In genomic region chr14:60815371-60815770, GRCh38 we compare ENCODE assay signal across 11 cellular contexts.
A peak's percentile ranks its signal among the peaks of the same experiment; 100 is the strongest.
DNase-seq lines count a peak whose midpoint lies in the region; ATAC-seq and TF ChIP-seq lines count a peak whose summit lies in the region.
"Had no signal": no experiment of that assay in that cellular context is flagged by ENCODE, and none has a peak within 500 bp of the region (broad histone marks: within the 10 kb centered on the region; RNA-seq: fewer than 3 reads in every experiment).

No MANE protein-coding gene starts in this region.

- H3K4me3 ChIP-seq in OCI-LY1 (ENCODE audit: low read depth, low read length, poor library complexity, severe bottlenecking) = no peak overlapping the region
- no peak overlapping the region for H3K4me3 ChIP-seq in MM.1S (ENCODE audit: low read length)
- H3K4me3 ChIP-seq: MG63, neural progenitor cell had no signal

- no peaks in the 10 kb centered on the region for H3K9me3 Mint-ChIP-seq in stimulated activated effector memory CD8-positive, alpha-beta T cell treated with anti-CD3 and anti-CD28 coated beads, Interleukin-12 subunit alpha, Interleukin-12 subunit beta, amount 100 ng/mL, for 72 hours
- H3K9me3 Mint-ChIP-seq: neural progenitor cell had no signal

- H3F3A ChIP-seq in OCI-LY1 (ENCODE audit: insufficient read depth, low read length) (peaks cover 5% of the 10 kb centered on the region; the same call in 1 of the 2 replicates), MM.1S (ENCODE audit: insufficient read depth, low read length) (no peaks in the 10 kb centered on the region)

- peak overlapping the region; percentile 56 for H3K27ac ChIP-seq in OCI-LY1 (ENCODE audit: low read depth, low read length, poor library complexity, severe bottlenecking)
- H3K27ac ChIP-seq in MM.1S (ENCODE audit: low read length) = no peak overlapping the region
- H3K27ac ChIP-seq: foreskin keratinocyte, neural progenitor cell had no signal

- DNase-seq in stimulated activated effector memory CD8-positive, alpha-beta T cell treated with anti-CD3 and anti-CD28 coated beads, Interleukin-12 subunit alpha, Interleukin-12 subunit beta, amount 100 ng/mL, for 72 hours (ENCODE audit: low spot score in 2 of 2) = no peak
- DNase-seq in nucleus accumbens (lab: John Stamatoyannopoulos, UW) = no peak
- no peak for DNase-seq in G401 (ENCODE audit: low spot score)
- no peak for DNase-seq in MM.1S
- DNase-seq: foreskin keratinocyte, MG63 had no signal

- H3K36me3 ChIP-seq in OCI-LY1 (ENCODE audit: insufficient read depth, low read length) (peaks cover 37% of the 10 kb centered on the region), MM.1S (replicated peaks; ENCODE audit: insufficient read depth, low read length) (no peaks in the 10 kb centered on the region)

- no peak overlapping the region for H3K9ac ChIP-seq in OCI-LY1 (ENCODE audit: low read length)
- no peak overlapping the region for H3K9ac ChIP-seq in MM.1S (ENCODE audit: low read length)
- H3K9ac ChIP-seq: neural progenitor cell had no signal

- H3K79me2 ChIP-seq in OCI-LY1 (ENCODE audit: insufficient read depth, low read length) (no peaks in the 10 kb centered on the region), MM.1S (ENCODE audit: low read length) (no peaks in the 10 kb centered on the region)

- H3K27ac Mint-ChIP-seq in stimulated activated effector memory CD8-positive, alpha-beta T cell treated with anti-CD3 and anti-CD28 coated beads, Interleukin-12 subunit alpha, Interleukin-12 subunit beta, amount 100 ng/mL, for 72 hours = no peak overlapping the region
- H3K27ac Mint-ChIP-seq: neural progenitor cell had no signal

- no peaks in the 10 kb centered on the region for H3K36me3 Mint-ChIP-seq in stimulated activated effector memory CD8-positive, alpha-beta T cell treated with anti-CD3 and anti-CD28 coated beads, Interleukin-12 subunit alpha, Interleukin-12 subunit beta, amount 100 ng/mL, for 72 hours

- no peak overlapping the region for H2AFZ ChIP-seq in OCI-LY1 (ENCODE audit: low read length)
- no peak overlapping the region for H2AFZ ChIP-seq in MM.1S (ENCODE audit: low read length)
- H2AFZ ChIP-seq: neural progenitor cell had no signal

- H3K4me2 ChIP-seq in OCI-LY1 (ENCODE audit: low read length) = no peak overlapping the region
- no peak overlapping the region for H3K4me2 ChIP-seq in MM.1S (ENCODE audit: low read depth, low read length)
- H3K4me2 ChIP-seq: neural progenitor cell had no signal

- H3K9me3 ChIP-seq in OCI-LY1 (ENCODE audit: low read length) (no peaks in the 10 kb centered on the region), MM.1S (replicated peaks; ENCODE audit: insufficient read depth, low read length) (no peaks in the 10 kb centered on the region)
- H3K9me3 ChIP-seq: MG63 had no signal

- H3K4me3 Mint-ChIP-seq in stimulated activated effector memory CD8-positive, alpha-beta T cell treated with anti-CD3 and anti-CD28 coated beads, Interleukin-12 subunit alpha, Interleukin-12 subunit beta, amount 100 ng/mL, for 72 hours = no peak overlapping the region
- H3K4me3 Mint-ChIP-seq: neural progenitor cell had no signal

- peaks cover 3% of the 10 kb centered on the region for H3K4me1 Mint-ChIP-seq in stimulated activated effector memory CD8-positive, alpha-beta T cell treated with anti-CD3 and anti-CD28 coated beads, Interleukin-12 subunit alpha, Interleukin-12 subunit beta, amount 100 ng/mL, for 72 hours

- no peaks in the 10 kb centered on the region for H4K20me1 ChIP-seq in OCI-LY1 (ENCODE audit: insufficient read depth, low read length)
- H4K20me1 ChIP-seq in MM.1S (ENCODE audit: insufficient read depth, low read length) = no peaks in the 10 kb centered on the region

- in situ Hi-C loops in G401 (cut with HindIII; ENCODE audit: low sequenced_read_pairs) = no loop called here

- H3K9me2 ChIP-seq in OCI-LY1 (ENCODE audit: low read depth, low read length) = no peaks in the 10 kb centered on the region
- no peaks in the 10 kb centered on the region for H3K9me2 ChIP-seq in MM.1S (replicated peaks; ENCODE audit: insufficient read depth, low read length)

- TF ChIP-seq CTCF in OCI-LY1 (IDR thresholded peaks at IDR 0.05; ENCODE audit: low read length) (no peak), MM.1S (IDR thresholded peaks at IDR 0.05; ENCODE audit: low read length) (no peak)

- H3K4me1 ChIP-seq in OCI-LY1 (ENCODE audit: insufficient read depth, low read length, severe bottlenecking) (peaks cover 21% of the 10 kb centered on the region), MM.1S (ENCODE audit: low read length) (no peaks in the 10 kb centered on the region)
- H3K4me1 ChIP-seq: neural progenitor cell had no signal

- ATAC-seq in GM18499 (IDR thresholded peaks at IDR 0.05; ENCODE audit: insufficient read depth, unreplicated experiment) (peak; percentile 93), GM21381 (IDR thresholded peaks at IDR 0.05; ENCODE audit: unreplicated experiment) (peak; percentile 97), HG03159 (IDR thresholded peaks at IDR 0.05; ENCODE audit: unreplicated experiment) (peak; percentile 98)
- ATAC-seq in stimulated activated effector memory CD8-positive, alpha-beta T cell treated with anti-CD3 and anti-CD28 coated beads, Interleukin-12 subunit alpha, Interleukin-12 subunit beta, amount 100 ng/mL, for 72 hours = no peak
- ATAC-seq: foreskin keratinocyte had no signal

- H3K27me3 ChIP-seq in OCI-LY1 (ENCODE audit: insufficient read depth, low read length) (no peaks in the 10 kb centered on the region), MM.1S (replicated peaks; ENCODE audit: insufficient read depth, low read length) (no peaks in the 10 kb centered on the region)
- H3K27me3 ChIP-seq: foreskin keratinocyte, MG63, neural progenitor cell had no signal
